Comparison of ENCODE assay signal across 29 cellular contexts in genomic region chr1:81201779-81202178, GRCh38.
"Had no signal": no experiment of that assay in that cellular context is flagged by ENCODE, and none has a peak within 500 bp of the region (broad histone marks: within the 10 kb centered on the region; RNA-seq: fewer than 3 reads in every experiment).

No MANE protein-coding gene starts in this region.

- DNase-seq: colonic mucosa; cortex of kidney; dermis blood vessel endothelial cell; dorsolateral prefrontal cortex; effector CD4-positive, alpha-beta T cell; effector CD8-positive, alpha-beta T cell; effector memory CD4-positive, alpha-beta T cell; effector memory CD8-positive, alpha-beta T cell; endodermal cell; erythroblast; esophagus squamous epithelium; foreskin fibroblast; foreskin keratinocyte; foreskin melanocyte; gastrocnemius medialis; glutamatergic neuron; head of caudate nucleus; heart left ventricle; heart right ventricle had no signal

- H3K36me3 ChIP-seq: colonic mucosa, esophagus muscularis mucosa, esophagus squamous epithelium, gastrocnemius medialis, gastroesophageal sphincter, heart left ventricle, heart right ventricle had no signal

- H3K4me3 ChIP-seq: colonic mucosa, coronary artery, dorsolateral prefrontal cortex, esophagus muscularis mucosa, esophagus squamous epithelium, gastrocnemius medialis, gastroesophageal sphincter, heart left ventricle, heart right ventricle, hepatocyte had no signal

- H2AFZ ChIP-seq: hepatocyte had no signal

- H3K79me2 ChIP-seq: hepatocyte had no signal

- H3K4me1 ChIP-seq: colonic mucosa, esophagus muscularis mucosa, esophagus squamous epithelium, foreskin keratinocyte, gastrocnemius medialis, gastroesophageal sphincter, heart left ventricle, heart right ventricle had no signal

- H3K27me3 ChIP-seq: colonic mucosa, esophagus muscularis mucosa, esophagus squamous epithelium, foreskin keratinocyte, gastrocnemius medialis, gastroesophageal sphincter, heart left ventricle, heart right ventricle, hepatocyte had no signal

- H3K27ac ChIP-seq: colonic mucosa, coronary artery, dorsolateral prefrontal cortex, epithelial cell of prostate, esophagus muscularis mucosa, esophagus squamous epithelium, foreskin keratinocyte, gastrocnemius medialis, gastroesophageal sphincter, heart left ventricle, heart right ventricle, hepatocyte had no signal

- H3K4me2 ChIP-seq: hepatocyte had no signal

- ATAC-seq: effector memory CD8-positive, alpha-beta T cell; esophagus mucosa; foreskin keratinocyte; gastrocnemius medialis; gastroesophageal sphincter; heart left ventricle; heart right ventricle had no signal

- H3K9me3 ChIP-seq: colonic mucosa, esophagus muscularis mucosa, esophagus squamous epithelium, gastrocnemius medialis, gastroesophageal sphincter, heart left ventricle, heart right ventricle had no signal

- FAIRE-seq: colon, endometrium, endothelial cell of umbilical vein, frontal cortex had no signal
